Comparison of ENCODE assay signal across 17 cellular contexts in the genomic region with DNA sequence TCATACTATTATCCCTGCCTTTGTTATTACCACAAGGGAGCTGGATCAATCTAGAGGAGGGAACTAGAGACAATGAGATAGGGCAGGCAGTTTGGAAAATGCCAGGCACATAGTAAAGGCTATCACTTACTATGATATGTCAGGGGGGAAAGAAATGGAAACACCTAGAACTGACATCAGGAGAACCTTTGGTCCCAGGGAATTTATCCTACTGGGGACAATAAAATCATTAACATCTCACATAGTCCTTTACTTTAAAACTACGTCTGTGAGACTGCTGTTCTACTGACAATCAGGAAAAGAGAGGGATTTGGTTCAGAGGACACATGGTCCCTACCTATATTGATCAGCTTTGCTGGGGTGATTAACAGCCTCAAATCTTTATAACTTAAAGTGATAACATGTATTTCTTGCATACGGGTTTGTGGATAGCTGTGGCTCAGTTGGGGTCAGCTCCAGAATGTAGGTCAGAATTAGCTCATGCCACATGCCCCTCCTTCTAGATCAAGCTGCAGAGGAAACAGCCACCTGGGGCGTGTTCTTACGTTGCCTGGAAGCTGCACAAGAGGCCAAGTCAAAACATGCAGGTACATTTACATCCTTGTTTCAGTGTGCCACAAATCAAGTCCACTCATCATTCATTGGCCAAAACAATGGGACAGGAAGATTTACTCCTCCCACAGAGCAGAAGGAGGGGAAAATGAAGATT. TPM values are rescaled to one million over a fixed set of nuclear protein-coding genes. Genes with fewer than 3 reads are reported as not detected.
DNase-seq lines count a peak whose midpoint lies in the region; FAIRE-seq and TF ChIP-seq lines count a peak whose summit lies in the region.
"Had no signal": no experiment of that assay in that cellular context is flagged by ENCODE, and none has a peak within 500 bp of the region (broad histone marks: within the 10 kb centered on the region; RNA-seq: fewer than 3 reads in every experiment).

No MANE protein-coding gene starts in this region.

- no peak overlapping the region for H3K9ac ChIP-seq in MM.1S (ENCODE audit: low read length)

- H3F3A ChIP-seq in MM.1S (ENCODE audit: insufficient read depth, low read length): no peaks in the 10 kb centered on the region

- H3K4me2 ChIP-seq in MM.1S (ENCODE audit: low read depth, low read length): no peak overlapping the region

- H2AFZ ChIP-seq in MM.1S (ENCODE audit: low read length): no peak overlapping the region

- no peaks in the 10 kb centered on the region for H3K79me2 ChIP-seq in MM.1S (ENCODE audit: low read length)

- no peak for TF ChIP-seq CTCF in astrocyte of the spinal cord (IDR thresholded peaks at IDR 0.05; ENCODE audit: low read depth, low read length)
- TF ChIP-seq CTCF in suprapubic skin (IDR thresholded peaks at IDR 0.05): no peak
- no peak for TF ChIP-seq CTCF in MM.1S (IDR thresholded peaks at IDR 0.05; ENCODE audit: low read length)

- DNase-seq in DMS53 (lab: John Stamatoyannopoulos, UW): peak; percentile 3
- no peak for DNase-seq in DMS53 treated with DMSO at 0.1 percent for 48 hours (lab: John Stamatoyannopoulos, UW; ENCODE audit: unreplicated experiment)
- DNase-seq in astrocyte of the spinal cord (ENCODE audit: low read depth, low spot score): peak; percentile 28
- DNase-seq in suprapubic skin (ENCODE audit: low spot score in 2 of 2): no peak
- no peak for DNase-seq in OCI-M2 (lab: John Stamatoyannopoulos, UW; ENCODE audit: unreplicated experiment)
- DNase-seq in MM.1S: no peak
- DNase-seq in SW480 (ENCODE audit: low spot score): no peak
- DNase-seq: 8988T; activated T-cell treated with anti-CD3 and anti-CD28 coated beads for 4 hours; CD8-positive, alpha-beta T cell; foreskin melanocyte; left cardiac atrium; NCI-H1105 treated with DMSO at 0.1 percent for 48 hours had no signal

- H4K20me1 ChIP-seq in MM.1S (ENCODE audit: insufficient read depth, low read length): no peaks in the 10 kb centered on the region

- H3K27me3 ChIP-seq in suprapubic skin (no peaks in the 10 kb centered on the region), MM.1S (replicated peaks; ENCODE audit: insufficient read depth, low read length) (no peaks in the 10 kb centered on the region)

- no peak for TF ChIP-seq EP300 in suprapubic skin (IDR thresholded peaks at IDR 0.05)

- no peaks in the 10 kb centered on the region for H3K9me2 ChIP-seq in MM.1S (replicated peaks; ENCODE audit: insufficient read depth, low read length)

- H3K4me1 ChIP-seq in suprapubic skin (peaks cover 51% of the 10 kb centered on the region), MM.1S (ENCODE audit: low read length) (no peaks in the 10 kb centered on the region)

- peak; percentile 82 for FAIRE-seq in islet of Langerhans (lab: Jason Lieb, UNC)
- FAIRE-seq: HepG2 had no signal

- peak overlapping the region; percentile 90 for H3K27ac ChIP-seq in suprapubic skin
- H3K27ac ChIP-seq in MM.1S (ENCODE audit: low read length): no peak overlapping the region
- H3K27ac ChIP-seq: neutrophil had no signal

- H3K36me3 ChIP-seq in suprapubic skin (peaks cover 15% of the 10 kb centered on the region), MM.1S (replicated peaks; ENCODE audit: insufficient read depth, low read length) (no peaks in the 10 kb centered on the region)
- H3K36me3 ChIP-seq: neutrophil had no signal

- no peak overlapping the region for H3K4me3 ChIP-seq in astrocyte of the spinal cord (ENCODE audit: low read depth, low read length)
- no peak overlapping the region for H3K4me3 ChIP-seq in suprapubic skin
- no peak overlapping the region for H3K4me3 ChIP-seq in MM.1S (ENCODE audit: low read length)

- WGBS in suprapubic skin: 43% methylated on average over 4 of the region's 4 CpGs

- in situ Hi-C loops in astrocyte of the spinal cord (cut with HindIII; ENCODE audit: low sequenced_read_pairs): no loop called here

- no peak for TF ChIP-seq POLR2A in suprapubic skin (IDR thresholded peaks at IDR 0.05)

- H3K9me3 ChIP-seq in suprapubic skin (no peaks in the 10 kb centered on the region), MM.1S (replicated peaks; ENCODE audit: insufficient read depth, low read length) (no peaks in the 10 kb centered on the region)
- H3K9me3 ChIP-seq: neutrophil had no signal

RNA-seq across cellular contexts. Expression of a gene that starts 43.9 kb away (rescaled TPM):
- total RNA-seq in suprapubic skin: 10 to 100 TPM in 1 of 4 donors, 1 to 10 TPM in 3; 1.1 to 43.3 (median 2.0) TPM
- total RNA-seq: CD8-positive, alpha-beta T cell; skeletal muscle tissue had no signal

RNA-seq across cellular contexts. Expression of a gene that starts 54.2 kb away (rescaled TPM):
- 10 to 100 TPM; 16.0 to 24.1 (median 22.3) TPM for total RNA-seq in suprapubic skin

Comparison
In these comparisons a context has a peak if more than half of its experiments do, and no peak if none do; other contexts are left out.
1. DNase-seq: peak in DMS53 (single experiment) and astrocyte of the spinal cord (single experiment); none in DMS53 treated with DMSO at 0.1 percent for 48 hours (single experiment), suprapubic skin (0 of 2), OCI-M2 (single experiment), MM.1S (single experiment) and SW480 (single experiment).